ENCODE assay signal across 15 cellular contexts in the genomic region with DNA sequence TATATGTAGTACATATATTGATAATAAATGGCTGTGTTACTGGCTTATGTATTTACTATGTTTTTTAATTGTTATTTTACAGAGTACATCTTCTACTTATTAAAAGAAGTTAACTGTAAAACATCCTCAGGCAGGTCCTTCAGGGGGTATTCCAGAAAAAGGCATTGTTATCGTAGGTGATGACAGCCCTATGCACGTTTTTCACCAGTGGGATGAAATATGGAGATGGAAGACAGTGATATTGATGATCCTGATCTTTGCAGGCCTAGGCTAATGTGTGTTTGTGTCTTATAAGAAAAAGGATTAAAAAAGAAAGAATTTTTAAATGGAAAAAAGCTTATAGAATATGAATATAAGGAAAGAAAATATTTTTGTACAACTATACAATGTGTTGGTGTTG.
"Had no signal": no experiment of that assay in that cellular context is flagged by ENCODE, and none has a peak within 500 bp of the region (broad histone marks: within the 10 kb centered on the region; RNA-seq: fewer than 3 reads in every experiment).

No MANE protein-coding gene starts in this region.

- H3K27me3 Mint-ChIP-seq: activated naive CD4-positive, alpha-beta T cell treated with anti-CD3 and anti-CD28 coated beads, Interleukin-2, amount 10 ng/mL, durations not matched to agents 7 days and 5 days; memory B cell had no signal

- H3K27me3 ChIP-seq: dorsolateral prefrontal cortex, right lobe of liver, stomach, testis had no signal

- H3K4me3 Mint-ChIP-seq: activated naive CD4-positive, alpha-beta T cell treated with anti-CD3 and anti-CD28 coated beads, Interleukin-2, amount 10 ng/mL, durations not matched to agents 7 days and 5 days; memory B cell; natural killer cell had no signal

- H3K4me1 ChIP-seq: prostate gland, testis had no signal

- ATAC-seq: left ventricle myocardium superior, natural killer cell, right lobe of liver had no signal

- H3K4me3 ChIP-seq: dorsolateral prefrontal cortex, right lobe of liver, stomach, testis had no signal

- H3K9me3 ChIP-seq: prostate gland, right lobe of liver, stomach, testis had no signal

- H3K27ac ChIP-seq: dorsolateral prefrontal cortex, testis had no signal

- H3K36me3 Mint-ChIP-seq: memory B cell, natural killer cell had no signal

- FAIRE-seq: endometrium had no signal

- H3K27ac Mint-ChIP-seq: activated naive CD4-positive, alpha-beta T cell treated with anti-CD3 and anti-CD28 coated beads, Interleukin-2, amount 10 ng/mL, durations not matched to agents 7 days and 5 days had no signal

- H3K9me3 Mint-ChIP-seq: activated naive CD4-positive, alpha-beta T cell treated with anti-CD3 and anti-CD28 coated beads, Interleukin-2, amount 10 ng/mL, durations not matched to agents 7 days and 5 days; memory B cell; natural killer cell had no signal

- DNase-seq: activated CD4-positive, alpha-beta T cell treated with anti-CD3 and anti-CD28 coated beads for 1 hour; activated CD4-positive, alpha-beta T cell treated with anti-CD3 and anti-CD28 coated beads, Interleukin-2, amount 50 U/mL, for 4 hours; activated naive CD4-positive, alpha-beta T cell treated with anti-CD3 and anti-CD28 coated beads, Interleukin-2, amount 10 ng/mL, durations not matched to agents 7 days and 5 days; dorsolateral prefrontal cortex; glutamatergic neuron; hypothalamus; left ventricle myocardium superior; natural killer cell; right lobe of liver; stimulated activated CD4-positive, alpha-beta T cell treated with anti-CD3 and anti-CD28 coated beads, Interleukin-1b, Interleukin-23, amount 100 ng/mL, for 48 hours; stomach; testis had no signal

- H3K36me3 ChIP-seq: prostate gland, stomach had no signal
